ENCODE assay signal across 1 cellular context in genomic region chr9:35690447-35691324, GRCh38.
A peak's percentile ranks its signal among the peaks of the same experiment; 100 is the strongest.
TF ChIP-seq lines count a peak whose summit lies in the region.

No MANE protein-coding gene starts in this region.

TF ChIP-seq in HEK293, 187 proteins besides CTCF, POLR2A, EP300 and RAD21 (continued from another document and continues in another):
- TF ChIP-seq, protein P1, sequence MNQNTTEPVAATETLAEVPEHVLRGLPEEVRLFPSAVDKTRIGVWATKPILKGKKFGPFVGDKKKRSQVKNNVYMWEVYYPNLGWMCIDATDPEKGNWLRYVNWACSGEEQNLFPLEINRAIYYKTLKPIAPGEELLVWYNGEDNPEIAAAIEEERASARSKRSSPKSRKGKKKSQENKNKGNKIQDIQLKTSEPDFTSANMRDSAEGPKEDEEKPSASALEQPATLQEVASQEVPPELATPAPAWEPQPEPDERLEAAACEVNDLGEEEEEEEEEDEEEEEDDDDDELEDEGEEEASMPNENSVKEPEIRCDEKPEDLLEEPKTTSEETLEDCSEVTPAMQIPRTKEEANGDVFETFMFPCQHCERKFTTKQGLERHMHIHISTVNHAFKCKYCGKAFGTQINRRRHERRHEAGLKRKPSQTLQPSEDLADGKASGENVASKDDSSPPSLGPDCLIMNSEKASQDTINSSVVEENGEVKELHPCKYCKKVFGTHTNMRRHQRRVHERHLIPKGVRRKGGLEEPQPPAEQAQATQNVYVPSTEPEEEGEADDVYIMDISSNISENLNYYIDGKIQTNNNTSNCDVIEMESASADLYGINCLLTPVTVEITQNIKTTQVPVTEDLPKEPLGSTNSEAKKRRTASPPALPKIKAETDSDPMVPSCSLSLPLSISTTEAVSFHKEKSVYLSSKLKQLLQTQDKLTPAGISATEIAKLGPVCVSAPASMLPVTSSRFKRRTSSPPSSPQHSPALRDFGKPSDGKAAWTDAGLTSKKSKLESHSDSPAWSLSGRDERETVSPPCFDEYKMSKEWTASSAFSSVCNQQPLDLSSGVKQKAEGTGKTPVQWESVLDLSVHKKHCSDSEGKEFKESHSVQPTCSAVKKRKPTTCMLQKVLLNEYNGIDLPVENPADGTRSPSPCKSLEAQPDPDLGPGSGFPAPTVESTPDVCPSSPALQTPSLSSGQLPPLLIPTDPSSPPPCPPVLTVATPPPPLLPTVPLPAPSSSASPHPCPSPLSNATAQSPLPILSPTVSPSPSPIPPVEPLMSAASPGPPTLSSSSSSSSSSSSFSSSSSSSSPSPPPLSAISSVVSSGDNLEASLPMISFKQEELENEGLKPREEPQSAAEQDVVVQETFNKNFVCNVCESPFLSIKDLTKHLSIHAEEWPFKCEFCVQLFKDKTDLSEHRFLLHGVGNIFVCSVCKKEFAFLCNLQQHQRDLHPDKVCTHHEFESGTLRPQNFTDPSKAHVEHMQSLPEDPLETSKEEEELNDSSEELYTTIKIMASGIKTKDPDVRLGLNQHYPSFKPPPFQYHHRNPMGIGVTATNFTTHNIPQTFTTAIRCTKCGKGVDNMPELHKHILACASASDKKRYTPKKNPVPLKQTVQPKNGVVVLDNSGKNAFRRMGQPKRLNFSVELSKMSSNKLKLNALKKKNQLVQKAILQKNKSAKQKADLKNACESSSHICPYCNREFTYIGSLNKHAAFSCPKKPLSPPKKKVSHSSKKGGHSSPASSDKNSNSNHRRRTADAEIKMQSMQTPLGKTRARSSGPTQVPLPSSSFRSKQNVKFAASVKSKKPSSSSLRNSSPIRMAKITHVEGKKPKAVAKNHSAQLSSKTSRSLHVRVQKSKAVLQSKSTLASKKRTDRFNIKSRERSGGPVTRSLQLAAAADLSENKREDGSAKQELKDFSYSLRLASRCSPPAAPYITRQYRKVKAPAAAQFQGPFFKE (tag by site-specific recombination; IDR thresholded peaks at IDR 0.05; ENCODE audit: borderline replicate concordance): no peak
- TF ChIP-seq ZSCAN30 (tag by site-specific recombination; IDR thresholded peaks at IDR 0.05): no peak
- TF ChIP-seq KLF1 (tag by site-specific recombination; IDR thresholded peaks at IDR 0.05): no peak
- no peak for TF ChIP-seq GFI1B (tag by site-specific recombination; IDR thresholded peaks at IDR 0.05)
- no peak for TF ChIP-seq ZNF416 (tag by site-specific recombination; IDR thresholded peaks at IDR 0.05)
- TF ChIP-seq ZNF701 (tag by site-specific recombination; IDR thresholded peaks at IDR 0.05): no peak
- no peak for TF ChIP-seq ZNF19 (tag by site-specific recombination; IDR thresholded peaks at IDR 0.05; ENCODE audit: low read depth)
- no peak for TF ChIP-seq GLI2 (tag by site-specific recombination; IDR thresholded peaks at IDR 0.05; ENCODE audit: borderline replicate concordance, low read depth)
- no peak for TF ChIP-seq ZNF513 (tag by site-specific recombination; IDR thresholded peaks at IDR 0.05)
- no peak for TF ChIP-seq ZNF280D (tag by site-specific recombination; IDR thresholded peaks at IDR 0.05)
- TF ChIP-seq ZNF571 (tag by site-specific recombination; IDR thresholded peaks at IDR 0.05): no peak
- TF ChIP-seq ZBTB26 (tag by site-specific recombination; optimal IDR thresholded peaks at IDR 0.05): peak; percentile 63
- TF ChIP-seq, protein P2, sequence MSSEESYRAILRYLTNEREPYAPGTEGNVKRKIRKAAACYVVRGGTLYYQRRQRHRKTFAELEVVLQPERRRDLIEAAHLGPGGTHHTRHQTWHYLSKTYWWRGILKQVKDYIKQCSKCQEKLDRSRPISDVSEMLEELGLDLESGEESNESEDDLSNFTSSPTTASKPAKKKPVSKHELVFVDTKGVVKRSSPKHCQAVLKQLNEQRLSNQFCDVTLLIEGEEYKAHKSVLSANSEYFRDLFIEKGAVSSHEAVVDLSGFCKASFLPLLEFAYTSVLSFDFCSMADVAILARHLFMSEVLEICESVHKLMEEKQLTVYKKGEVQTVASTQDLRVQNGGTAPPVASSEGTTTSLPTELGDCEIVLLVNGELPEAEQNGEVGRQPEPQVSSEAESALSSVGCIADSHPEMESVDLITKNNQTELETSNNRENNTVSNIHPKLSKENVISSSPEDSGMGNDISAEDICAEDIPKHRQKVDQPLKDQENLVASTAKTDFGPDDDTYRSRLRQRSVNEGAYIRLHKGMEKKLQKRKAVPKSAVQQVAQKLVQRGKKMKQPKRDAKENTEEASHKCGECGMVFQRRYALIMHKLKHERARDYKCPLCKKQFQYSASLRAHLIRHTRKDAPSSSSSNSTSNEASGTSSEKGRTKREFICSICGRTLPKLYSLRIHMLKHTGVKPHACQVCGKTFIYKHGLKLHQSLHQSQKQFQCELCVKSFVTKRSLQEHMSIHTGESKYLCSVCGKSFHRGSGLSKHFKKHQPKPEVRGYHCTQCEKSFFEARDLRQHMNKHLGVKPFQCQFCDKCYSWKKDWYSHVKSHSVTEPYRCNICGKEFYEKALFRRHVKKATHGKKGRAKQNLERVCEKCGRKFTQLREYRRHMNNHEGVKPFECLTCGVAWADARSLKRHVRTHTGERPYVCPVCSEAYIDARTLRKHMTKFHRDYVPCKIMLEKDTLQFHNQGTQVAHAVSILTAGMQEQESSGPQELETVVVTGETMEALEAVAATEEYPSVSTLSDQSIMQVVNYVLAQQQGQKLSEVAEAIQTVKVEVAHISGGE (tag by site-specific recombination; conservative IDR thresholded peaks at IDR 0.05; ENCODE audit: low read depth): 0 out of 2 replicates have a peak, but pooled peaks have one; percentile 17
- TF ChIP-seq, protein P3, sequence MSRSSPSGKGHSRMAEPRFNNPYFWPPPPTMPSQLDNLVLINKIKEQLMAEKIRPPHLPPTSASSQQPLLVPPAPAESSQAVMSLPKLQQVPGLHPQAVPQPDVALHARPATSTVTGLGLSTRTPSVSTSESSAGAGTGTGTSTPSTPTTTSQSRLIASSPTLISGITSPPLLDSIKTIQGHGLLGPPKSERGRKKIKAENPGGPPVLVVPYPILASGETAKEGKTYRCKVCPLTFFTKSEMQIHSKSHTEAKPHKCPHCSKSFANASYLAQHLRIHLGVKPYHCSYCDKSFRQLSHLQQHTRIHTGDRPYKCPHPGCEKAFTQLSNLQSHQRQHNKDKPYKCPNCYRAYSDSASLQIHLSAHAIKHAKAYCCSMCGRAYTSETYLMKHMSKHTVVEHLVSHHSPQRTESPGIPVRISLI (tag by site-specific recombination; IDR thresholded peaks at IDR 0.05): no peak
- TF ChIP-seq ZNF335 (tag by site-specific recombination; conservative IDR thresholded peaks at IDR 0.05): no peak
- no peak for TF ChIP-seq ZFP37 (tag by site-specific recombination; IDR thresholded peaks at IDR 0.05)
- peak; percentile 50 for TF ChIP-seq GLIS2 (tag by site-specific recombination; IDR thresholded peaks at IDR 0.05)
- TF ChIP-seq, protein P4, sequence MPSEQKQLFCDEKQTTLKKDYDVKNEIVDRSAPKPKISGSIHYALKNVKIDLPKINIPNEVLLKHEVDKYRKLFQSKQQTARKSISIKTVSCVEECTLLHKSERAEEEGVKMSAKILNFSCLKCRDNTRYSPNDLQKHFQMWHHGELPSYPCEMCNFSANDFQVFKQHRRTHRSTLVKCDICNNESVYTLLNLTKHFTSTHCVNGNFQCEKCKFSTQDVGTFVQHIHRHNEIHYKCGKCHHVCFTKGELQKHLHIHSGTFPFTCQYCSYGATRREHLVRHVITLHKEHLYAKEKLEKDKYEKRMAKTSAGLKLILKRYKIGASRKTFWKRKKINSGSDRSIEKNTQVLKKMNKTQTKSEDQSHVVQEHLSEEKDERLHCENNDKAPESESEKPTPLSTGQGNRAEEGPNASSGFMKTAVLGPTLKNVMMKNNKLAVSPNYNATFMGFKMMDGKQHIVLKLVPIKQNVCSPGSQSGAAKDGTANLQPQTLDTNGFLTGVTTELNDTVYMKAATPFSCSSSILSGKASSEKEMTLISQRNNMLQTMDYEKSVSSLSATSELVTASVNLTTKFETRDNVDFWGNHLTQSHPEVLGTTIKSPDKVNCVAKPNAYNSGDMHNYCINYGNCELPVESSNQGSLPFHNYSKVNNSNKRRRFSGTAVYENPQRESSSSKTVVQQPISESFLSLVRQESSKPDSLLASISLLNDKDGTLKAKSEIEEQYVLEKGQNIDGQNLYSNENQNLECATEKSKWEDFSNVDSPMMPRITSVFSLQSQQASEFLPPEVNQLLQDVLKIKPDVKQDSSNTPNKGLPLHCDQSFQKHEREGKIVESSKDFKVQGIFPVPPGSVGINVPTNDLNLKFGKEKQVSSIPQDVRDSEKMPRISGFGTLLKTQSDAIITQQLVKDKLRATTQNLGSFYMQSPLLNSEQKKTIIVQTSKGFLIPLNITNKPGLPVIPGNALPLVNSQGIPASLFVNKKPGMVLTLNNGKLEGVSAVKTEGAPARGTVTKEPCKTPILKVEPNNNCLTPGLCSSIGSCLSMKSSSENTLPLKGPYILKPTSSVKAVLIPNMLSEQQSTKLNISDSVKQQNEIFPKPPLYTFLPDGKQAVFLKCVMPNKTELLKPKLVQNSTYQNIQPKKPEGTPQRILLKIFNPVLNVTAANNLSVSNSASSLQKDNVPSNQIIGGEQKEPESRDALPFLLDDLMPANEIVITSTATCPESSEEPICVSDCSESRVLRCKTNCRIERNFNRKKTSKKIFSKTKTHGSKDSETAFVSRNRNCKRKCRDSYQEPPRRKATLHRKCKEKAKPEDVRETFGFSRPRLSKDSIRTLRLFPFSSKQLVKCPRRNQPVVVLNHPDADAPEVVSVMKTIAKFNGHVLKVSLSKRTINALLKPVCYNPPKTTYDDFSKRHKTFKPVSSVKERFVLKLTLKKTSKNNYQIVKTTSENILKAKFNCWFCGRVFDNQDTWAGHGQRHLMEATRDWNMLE (tag by site-specific recombination; conservative IDR thresholded peaks at IDR 0.05; ENCODE audit: low read depth): no peak
- TF ChIP-seq PRDM10 (tag by site-specific recombination; IDR thresholded peaks at IDR 0.05): peak; percentile 41; the same call in 1 of the 2 replicates
- no peak for TF ChIP-seq ZNF776 (tag by site-specific recombination; IDR thresholded peaks at IDR 0.05; ENCODE audit: borderline replicate concordance)
- no peak for TF ChIP-seq ZNF544 (tag by site-specific recombination; IDR thresholded peaks at IDR 0.05)
- no peak for TF ChIP-seq ZBTB7A (tag by site-specific recombination; IDR thresholded peaks at IDR 0.05; ENCODE audit: low read depth)
- TF ChIP-seq ZNF24 (tag by site-specific recombination; IDR thresholded peaks at IDR 0.05): no peak
- TF ChIP-seq ZNF10 (tag by site-specific recombination; IDR thresholded peaks at IDR 0.05): no peak
- TF ChIP-seq ZNF777 (tag by site-specific recombination; IDR thresholded peaks at IDR 0.05; ENCODE audit: borderline replicate concordance): no peak
- TF ChIP-seq ZNF221 (tag by site-specific recombination; IDR thresholded peaks at IDR 0.05; ENCODE audit: borderline replicate concordance): no peak
- TF ChIP-seq ZNF394 (tag by site-specific recombination; IDR thresholded peaks at IDR 0.05; ENCODE audit: borderline replicate concordance): no peak
